ENCODE assay signal across 1 cellular context in the genomic region with DNA sequence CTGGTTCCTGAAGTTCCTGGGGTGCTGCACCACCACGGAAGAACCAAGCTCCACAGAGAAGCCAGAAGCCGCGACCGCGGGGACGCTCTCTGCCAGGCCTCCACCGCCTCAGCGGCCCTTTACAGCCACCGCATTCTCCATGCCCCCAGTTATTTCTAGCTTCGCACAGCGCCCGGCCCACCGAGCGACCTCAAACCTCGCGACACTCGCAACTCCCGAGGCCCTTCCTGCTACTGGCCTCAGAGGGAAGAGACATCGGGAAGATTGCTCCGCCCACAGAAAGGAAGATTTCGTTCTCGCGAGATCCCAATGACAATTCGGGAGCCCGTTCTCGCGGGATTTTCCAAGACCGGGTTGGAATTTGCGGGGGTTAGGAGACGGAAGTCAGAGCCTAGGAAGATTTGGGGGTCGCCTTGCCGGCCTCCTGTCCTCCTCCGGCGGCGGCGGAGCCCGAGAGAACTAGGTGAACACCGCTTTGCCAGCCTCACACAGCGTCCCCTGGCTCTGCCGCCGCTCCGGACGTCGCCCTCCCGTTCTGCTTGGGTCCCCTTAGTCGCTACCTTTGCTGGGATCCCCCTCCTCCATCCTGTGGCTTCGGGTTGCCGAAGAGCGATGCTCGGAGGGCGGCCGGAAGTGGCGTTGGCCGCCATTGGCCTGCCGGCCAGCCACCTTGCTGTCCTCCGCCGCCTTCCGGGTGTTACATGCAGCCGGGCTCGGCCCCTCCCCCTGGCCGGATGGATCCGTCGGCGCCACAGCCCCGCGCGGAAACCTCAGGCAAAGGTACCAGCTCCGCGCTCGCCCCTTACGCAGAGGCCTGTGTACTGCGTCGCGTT.
TF ChIP-seq lines count a peak whose summit lies in the region.

A gene with protein sequence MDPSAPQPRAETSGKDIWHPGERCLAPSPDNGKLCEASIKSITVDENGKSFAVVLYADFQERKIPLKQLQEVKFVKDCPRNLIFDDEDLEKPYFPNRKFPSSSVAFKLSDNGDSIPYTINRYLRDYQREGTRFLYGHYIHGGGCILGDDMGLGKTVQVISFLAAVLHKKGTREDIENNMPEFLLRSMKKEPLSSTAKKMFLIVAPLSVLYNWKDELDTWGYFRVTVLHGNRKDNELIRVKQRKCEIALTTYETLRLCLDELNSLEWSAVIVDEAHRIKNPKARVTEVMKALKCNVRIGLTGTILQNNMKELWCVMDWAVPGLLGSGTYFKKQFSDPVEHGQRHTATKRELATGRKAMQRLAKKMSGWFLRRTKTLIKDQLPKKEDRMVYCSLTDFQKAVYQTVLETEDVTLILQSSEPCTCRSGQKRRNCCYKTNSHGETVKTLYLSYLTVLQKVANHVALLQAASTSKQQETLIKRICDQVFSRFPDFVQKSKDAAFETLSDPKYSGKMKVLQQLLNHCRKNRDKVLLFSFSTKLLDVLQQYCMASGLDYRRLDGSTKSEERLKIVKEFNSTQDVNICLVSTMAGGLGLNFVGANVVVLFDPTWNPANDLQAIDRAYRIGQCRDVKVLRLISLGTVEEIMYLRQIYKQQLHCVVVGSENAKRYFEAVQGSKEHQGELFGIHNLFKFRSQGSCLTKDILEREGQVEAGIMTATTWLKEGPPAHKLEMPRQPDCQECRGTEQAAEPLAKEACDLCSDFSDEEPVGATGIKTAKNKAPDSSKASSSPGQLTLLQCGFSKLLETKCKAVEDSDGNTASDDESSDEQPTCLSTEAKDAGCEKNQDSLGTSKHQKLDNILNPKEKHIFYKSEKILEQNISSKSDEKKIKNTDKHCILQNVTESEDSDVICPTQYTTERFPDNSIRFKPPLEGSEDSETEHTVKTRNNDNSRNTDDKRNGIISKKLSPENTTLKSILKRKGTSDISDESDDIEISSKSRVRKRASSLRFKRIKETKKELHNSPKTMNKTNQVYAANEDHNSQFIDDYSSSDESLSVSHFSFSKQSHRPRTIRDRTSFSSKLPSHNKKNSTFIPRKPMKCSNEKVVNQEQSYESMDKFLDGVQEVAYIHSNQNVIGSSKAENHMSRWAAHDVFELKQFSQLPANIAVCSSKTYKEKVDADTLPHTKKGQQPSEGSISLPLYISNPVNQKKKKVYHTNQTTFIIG (N-terminal part only) (plus strand): TSS at position 387 of the 833 bp plus-strand sequence. CDS start 348 bp downstream, at position 735.

TF ChIP-seq in HepG2, 621 proteins besides CTCF, POLR2A, EP300 and RAD21 (continues in another document):
- TF ChIP-seq, protein P1, sequence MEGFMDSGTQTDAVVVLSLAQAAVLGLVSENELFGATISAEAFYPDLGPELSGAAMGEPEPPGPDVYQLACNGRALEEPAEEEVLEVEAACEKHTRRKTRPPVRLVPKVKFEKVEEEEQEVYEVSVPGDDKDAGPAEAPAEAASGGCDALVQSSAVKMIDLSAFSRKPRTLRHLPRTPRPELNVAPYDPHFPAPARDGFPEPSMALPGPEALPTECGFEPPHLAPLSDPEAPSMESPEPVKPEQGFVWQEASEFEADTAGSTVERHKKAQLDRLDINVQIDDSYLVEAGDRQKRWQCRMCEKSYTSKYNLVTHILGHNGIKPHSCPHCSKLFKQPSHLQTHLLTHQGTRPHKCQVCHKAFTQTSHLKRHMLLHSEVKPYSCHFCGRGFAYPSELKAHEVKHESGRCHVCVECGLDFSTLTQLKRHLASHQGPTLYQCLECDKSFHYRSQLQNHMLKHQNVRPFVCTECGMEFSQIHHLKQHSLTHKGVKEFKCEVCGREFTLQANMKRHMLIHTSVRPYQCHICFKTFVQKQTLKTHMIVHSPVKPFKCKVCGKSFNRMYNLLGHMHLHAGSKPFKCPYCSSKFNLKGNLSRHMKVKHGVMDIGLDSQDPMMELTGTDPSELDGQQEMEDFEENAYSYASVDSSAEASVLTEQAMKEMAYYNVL (CRISPR knock-in tag; IDR thresholded peaks at IDR 0.05; ENCODE audit: borderline replicate concordance), result peak; percentile 84
- TF ChIP-seq ZBTB3 (CRISPR knock-in tag; IDR thresholded peaks at IDR 0.05; ENCODE audit: borderline replicate concordance, low read depth) (0 out of 2 replicates have a peak, but pooled peaks have one; percentile 17), HOXA5 (CRISPR knock-in tag; IDR thresholded peaks at IDR 0.05) (peak; percentile 76), ZZZ3 (CRISPR knock-in tag; IDR thresholded peaks at IDR 0.05; ENCODE audit: borderline replicate concordance) (peak; percentile 66), TBX2 (CRISPR knock-in tag; IDR thresholded peaks at IDR 0.05; ENCODE audit: borderline replicate concordance) (peak; percentile 65; the same call in 1 of the 2 replicates), ZFP36 (IDR thresholded peaks at IDR 0.05; ENCODE audit: borderline replicate concordance, low read depth, low read length, partially characterized antibody) (no peak), CREB1 (IDR thresholded peaks at IDR 0.05) (peak; percentile 69; the same call in 1 of the 2 replicates), CREB1 (CRISPR knock-in tag; IDR thresholded peaks at IDR 0.05) (peak; percentile 85), STAG1 (CRISPR knock-in tag; IDR thresholded peaks at IDR 0.05) (peak; percentile 35), KAT8 (CRISPR knock-in tag; IDR thresholded peaks at IDR 0.05) (peak; percentile 97), ZNF282 (IDR thresholded peaks at IDR 0.05; ENCODE audit: partially characterized antibody) (peak; percentile 43), EEA1 (CRISPR knock-in tag; IDR thresholded peaks at IDR 0.05; ENCODE audit: borderline replicate concordance) (peak; percentile 86; the same call in 1 of the 2 replicates), ZNF3 (CRISPR knock-in tag; IDR thresholded peaks at IDR 0.05) (no peak), DR1 (CRISPR knock-in tag; IDR thresholded peaks at IDR 0.05) (peak; percentile 75), ZIK1 (CRISPR knock-in tag; IDR thresholded peaks at IDR 0.05; ENCODE audit: borderline replicate concordance, low read depth) (peak; percentile 84), ZNF530 (CRISPR knock-in tag; IDR thresholded peaks at IDR 0.05; ENCODE audit: low read depth) (no peak), NFRKB (IDR thresholded peaks at IDR 0.05) (peak; percentile 92), GZF1 (CRISPR knock-in tag; IDR thresholded peaks at IDR 0.05) (peak; percentile 54; the same call in 1 of the 2 replicates), NFE2L1 (CRISPR knock-in tag; IDR thresholded peaks at IDR 0.05; ENCODE audit: borderline replicate concordance) (no peak), ERF (CRISPR knock-in tag; IDR thresholded peaks at IDR 0.05) (peak; percentile 62; the same call in 1 of the 2 replicates), NFYC (CRISPR knock-in tag; IDR thresholded peaks at IDR 0.05) (peak; percentile 38), HNRNPK (IDR thresholded peaks at IDR 0.05; ENCODE audit: low read depth, low read length, poor library complexity, severe bottlenecking) (peak; percentile 37), SUZ12 (IDR thresholded peaks at IDR 0.05; ENCODE audit: low read depth, low read length) (no peak), ZSCAN20 (CRISPR knock-in tag; IDR thresholded peaks at IDR 0.05; ENCODE audit: borderline replicate concordance) (no peak; the same call in 1 of the 2 replicates)
- TF ChIP-seq, protein P2, sequence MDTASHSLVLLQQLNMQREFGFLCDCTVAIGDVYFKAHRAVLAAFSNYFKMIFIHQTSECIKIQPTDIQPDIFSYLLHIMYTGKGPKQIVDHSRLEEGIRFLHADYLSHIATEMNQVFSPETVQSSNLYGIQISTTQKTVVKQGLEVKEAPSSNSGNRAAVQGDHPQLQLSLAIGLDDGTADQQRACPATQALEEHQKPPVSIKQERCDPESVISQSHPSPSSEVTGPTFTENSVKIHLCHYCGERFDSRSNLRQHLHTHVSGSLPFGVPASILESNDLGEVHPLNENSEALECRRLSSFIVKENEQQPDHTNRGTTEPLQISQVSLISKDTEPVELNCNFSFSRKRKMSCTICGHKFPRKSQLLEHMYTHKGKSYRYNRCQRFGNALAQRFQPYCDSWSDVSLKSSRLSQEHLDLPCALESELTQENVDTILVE (CRISPR knock-in tag; IDR thresholded peaks at IDR 0.05), result peak; percentile 94; the same call in 1 of the 2 replicates
- TF ChIP-seq, protein P3, sequence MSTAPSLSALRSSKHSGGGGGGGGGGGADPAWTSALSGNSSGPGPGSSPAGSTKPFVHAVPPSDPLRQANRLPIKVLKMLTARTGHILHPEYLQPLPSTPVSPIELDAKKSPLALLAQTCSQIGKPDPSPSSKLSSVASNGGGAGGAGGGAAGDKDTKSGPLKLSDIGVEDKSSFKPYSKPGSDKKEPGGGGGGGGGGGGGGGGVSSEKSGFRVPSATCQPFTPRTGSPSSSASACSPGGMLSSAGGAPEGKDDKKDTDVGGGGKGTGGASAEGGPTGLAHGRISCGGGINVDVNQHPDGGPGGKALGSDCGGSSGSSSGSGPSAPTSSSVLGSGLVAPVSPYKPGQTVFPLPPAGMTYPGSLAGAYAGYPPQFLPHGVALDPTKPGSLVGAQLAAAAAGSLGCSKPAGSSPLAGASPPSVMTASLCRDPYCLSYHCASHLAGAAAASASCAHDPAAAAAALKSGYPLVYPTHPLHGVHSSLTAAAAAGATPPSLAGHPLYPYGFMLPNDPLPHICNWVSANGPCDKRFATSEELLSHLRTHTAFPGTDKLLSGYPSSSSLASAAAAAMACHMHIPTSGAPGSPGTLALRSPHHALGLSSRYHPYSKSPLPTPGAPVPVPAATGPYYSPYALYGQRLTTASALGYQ (CRISPR knock-in tag; IDR thresholded peaks at IDR 0.05), result peak; percentile 33; the same call in 1 of the 2 replicates
- TF ChIP-seq, protein P4, sequence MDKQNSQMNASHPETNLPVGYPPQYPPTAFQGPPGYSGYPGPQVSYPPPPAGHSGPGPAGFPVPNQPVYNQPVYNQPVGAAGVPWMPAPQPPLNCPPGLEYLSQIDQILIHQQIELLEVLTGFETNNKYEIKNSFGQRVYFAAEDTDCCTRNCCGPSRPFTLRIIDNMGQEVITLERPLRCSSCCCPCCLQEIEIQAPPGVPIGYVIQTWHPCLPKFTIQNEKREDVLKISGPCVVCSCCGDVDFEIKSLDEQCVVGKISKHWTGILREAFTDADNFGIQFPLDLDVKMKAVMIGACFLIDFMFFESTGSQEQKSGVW (CRISPR knock-in tag; IDR thresholded peaks at IDR 0.05; ENCODE audit: borderline replicate concordance), result no peak; the same call in 1 of the 2 replicates
- TF ChIP-seq, protein P5, sequence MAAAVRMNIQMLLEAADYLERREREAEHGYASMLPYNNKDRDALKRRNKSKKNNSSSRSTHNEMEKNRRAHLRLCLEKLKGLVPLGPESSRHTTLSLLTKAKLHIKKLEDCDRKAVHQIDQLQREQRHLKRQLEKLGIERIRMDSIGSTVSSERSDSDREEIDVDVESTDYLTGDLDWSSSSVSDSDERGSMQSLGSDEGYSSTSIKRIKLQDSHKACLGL (CRISPR knock-in tag; IDR thresholded peaks at IDR 0.05), result peak; percentile 95
- TF ChIP-seq, protein P6, sequence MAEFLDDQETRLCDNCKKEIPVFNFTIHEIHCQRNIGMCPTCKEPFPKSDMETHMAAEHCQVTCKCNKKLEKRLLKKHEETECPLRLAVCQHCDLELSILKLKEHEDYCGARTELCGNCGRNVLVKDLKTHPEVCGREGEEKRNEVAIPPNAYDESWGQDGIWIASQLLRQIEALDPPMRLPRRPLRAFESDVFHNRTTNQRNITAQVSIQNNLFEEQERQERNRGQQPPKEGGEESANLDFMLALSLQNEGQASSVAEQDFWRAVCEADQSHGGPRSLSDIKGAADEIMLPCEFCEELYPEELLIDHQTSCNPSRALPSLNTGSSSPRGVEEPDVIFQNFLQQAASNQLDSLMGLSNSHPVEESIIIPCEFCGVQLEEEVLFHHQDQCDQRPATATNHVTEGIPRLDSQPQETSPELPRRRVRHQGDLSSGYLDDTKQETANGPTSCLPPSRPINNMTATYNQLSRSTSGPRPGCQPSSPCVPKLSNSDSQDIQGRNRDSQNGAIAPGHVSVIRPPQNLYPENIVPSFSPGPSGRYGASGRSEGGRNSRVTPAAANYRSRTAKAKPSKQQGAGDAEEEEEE (CRISPR knock-in tag; IDR thresholded peaks at IDR 0.05; ENCODE audit: borderline replicate concordance), result peak; percentile 35; the same call in 1 of the 2 replicates
- TF ChIP-seq, protein P7, sequence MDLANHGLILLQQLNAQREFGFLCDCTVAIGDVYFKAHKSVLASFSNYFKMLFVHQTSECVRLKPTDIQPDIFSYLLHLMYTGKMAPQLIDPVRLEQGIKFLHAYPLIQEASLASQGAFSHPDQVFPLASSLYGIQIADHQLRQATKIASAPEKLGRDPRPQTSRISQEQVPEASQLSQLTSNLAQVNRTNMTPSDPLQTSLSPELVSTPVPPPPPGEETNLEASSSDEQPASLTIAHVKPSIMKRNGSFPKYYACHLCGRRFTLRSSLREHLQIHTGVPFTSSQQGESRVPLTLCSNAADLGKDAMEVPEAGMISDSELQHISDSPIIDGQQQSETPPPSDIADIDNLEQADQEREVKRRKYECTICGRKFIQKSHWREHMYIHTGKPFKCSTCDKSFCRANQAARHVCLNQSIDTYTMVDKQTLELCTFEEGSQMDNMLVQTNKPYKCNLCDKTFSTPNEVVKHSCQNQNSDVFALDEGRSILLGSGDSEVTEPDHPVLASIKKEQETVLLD (CRISPR knock-in tag; IDR thresholded peaks at IDR 0.05; ENCODE audit: low read depth), result peak; percentile 64
- TF ChIP-seq, protein P8, sequence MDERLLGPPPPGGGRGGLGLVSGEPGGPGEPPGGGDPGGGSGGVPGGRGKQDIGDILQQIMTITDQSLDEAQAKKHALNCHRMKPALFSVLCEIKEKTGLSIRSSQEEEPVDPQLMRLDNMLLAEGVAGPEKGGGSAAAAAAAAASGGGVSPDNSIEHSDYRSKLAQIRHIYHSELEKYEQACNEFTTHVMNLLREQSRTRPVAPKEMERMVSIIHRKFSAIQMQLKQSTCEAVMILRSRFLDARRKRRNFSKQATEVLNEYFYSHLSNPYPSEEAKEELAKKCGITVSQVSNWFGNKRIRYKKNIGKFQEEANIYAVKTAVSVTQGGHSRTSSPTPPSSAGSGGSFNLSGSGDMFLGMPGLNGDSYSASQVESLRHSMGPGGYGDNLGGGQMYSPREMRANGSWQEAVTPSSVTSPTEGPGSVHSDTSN (CRISPR knock-in tag; IDR thresholded peaks at IDR 0.05), result no peak; the same call in none of the 2 replicates
- TF ChIP-seq, protein P9, sequence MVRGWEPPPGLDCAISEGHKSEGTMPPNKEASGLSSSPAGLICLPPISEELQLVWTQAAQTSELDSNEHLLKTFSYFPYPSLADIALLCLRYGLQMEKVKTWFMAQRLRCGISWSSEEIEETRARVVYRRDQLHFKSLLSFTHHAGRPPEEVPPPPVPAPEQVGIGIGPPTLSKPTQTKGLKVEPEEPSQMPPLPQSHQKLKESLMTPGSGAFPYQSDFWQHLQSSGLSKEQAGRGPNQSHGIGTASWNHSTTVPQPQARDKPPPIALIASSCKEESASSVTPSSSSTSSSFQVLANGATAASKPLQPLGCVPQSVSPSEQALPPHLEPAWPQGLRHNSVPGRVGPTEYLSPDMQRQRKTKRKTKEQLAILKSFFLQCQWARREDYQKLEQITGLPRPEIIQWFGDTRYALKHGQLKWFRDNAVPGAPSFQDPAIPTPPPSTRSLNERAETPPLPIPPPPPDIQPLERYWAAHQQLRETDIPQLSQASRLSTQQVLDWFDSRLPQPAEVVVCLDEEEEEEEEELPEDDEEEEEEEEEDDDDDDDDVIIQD (CRISPR knock-in tag; IDR thresholded peaks at IDR 0.05; ENCODE audit: low read depth), result peak; percentile 100
